Comparison of ENCODE assay signal across 21 cellular contexts in the genomic region with DNA sequence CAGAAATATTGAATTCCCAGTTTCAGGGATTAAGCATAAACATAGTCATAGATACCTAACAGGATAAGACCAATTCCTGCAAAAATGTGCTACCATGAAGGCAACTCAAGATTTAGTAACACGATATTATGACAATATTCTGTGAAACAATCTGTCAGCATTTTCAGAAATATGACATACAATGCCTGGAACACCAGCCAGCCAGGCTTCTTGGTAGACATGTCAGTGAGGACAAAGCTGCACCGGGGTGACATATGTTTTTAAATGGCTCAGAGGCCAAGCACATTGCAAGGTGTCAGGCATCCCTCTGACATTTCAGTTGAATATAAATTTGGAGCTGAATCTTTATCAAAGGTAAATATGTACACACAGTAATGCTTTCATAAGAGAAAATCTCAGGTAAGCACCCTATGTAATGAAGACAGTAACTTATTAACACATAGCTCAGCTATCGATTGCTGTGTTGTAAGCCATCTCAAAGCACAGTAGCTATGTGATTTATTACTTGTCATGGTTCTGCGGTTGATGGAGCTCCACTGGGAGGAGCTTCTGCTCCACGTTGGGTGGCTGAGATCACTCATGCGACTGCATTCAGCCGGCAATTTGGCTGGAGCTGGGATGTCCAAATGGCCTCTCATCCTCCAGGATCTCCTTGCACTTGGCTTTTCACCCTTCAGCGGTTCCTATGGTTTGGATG. TPM values are rescaled to one million over a fixed set of nuclear protein-coding genes. Genes with fewer than 3 reads are reported as not detected.
DNase-seq lines count a peak whose midpoint lies in the region; ATAC-seq and TF ChIP-seq lines count a peak whose summit lies in the region.
"Had no signal": no experiment of that assay in that cellular context is flagged by ENCODE, and none has a peak within 500 bp of the region (broad histone marks: within the 10 kb centered on the region; RNA-seq: fewer than 3 reads in every experiment).

No MANE protein-coding gene starts in this region.

- H3K4me1 Mint-ChIP-seq in chondrocyte (ENCODE audit: low read depth), result no peaks in the 10 kb centered on the region
- H3K4me1 Mint-ChIP-seq: H9, natural killer cell had no signal

- no peaks in the 10 kb centered on the region for H3K36me3 ChIP-seq in spleen
- H3K36me3 ChIP-seq: BE2C, esophagus muscularis mucosa had no signal

- intact Hi-C loops in spleen (cut with DNase I; ENCODE audit: low total_unique reads), result no loop called here

- no peaks in the 10 kb centered on the region for H3K4me1 ChIP-seq in spleen
- H3K4me1 ChIP-seq: BE2C, esophagus muscularis mucosa, psoas muscle had no signal

- no peaks in the 10 kb centered on the region for H3K27me3 ChIP-seq in spleen (replicated peaks in 1 of 7)
- H3K27me3 ChIP-seq: BE2C, esophagus muscularis mucosa had no signal

- H3K27ac Mint-ChIP-seq in chondrocyte (ENCODE audit: unreplicated experiment), result no peak overlapping the region
- H3K27ac Mint-ChIP-seq: H9, natural killer cell had no signal

- ATAC-seq in HG03520 (IDR thresholded peaks at IDR 0.05; ENCODE audit: unreplicated experiment), result no peak
- ATAC-seq: natural killer cell, psoas muscle, SK-N-SH treated with all-trans-retinoic acid at 6 μM for 48 hours had no signal

- no peak overlapping the region for H3K27ac ChIP-seq in spleen
- H3K27ac ChIP-seq: esophagus muscularis mucosa, psoas muscle had no signal

- H3K27me3 Mint-ChIP-seq in chondrocyte (ENCODE audit: low read depth), result no peaks in the 10 kb centered on the region

- H3K4me3 Mint-ChIP-seq in chondrocyte (ENCODE audit: unreplicated experiment), result no peak overlapping the region
- H3K4me3 Mint-ChIP-seq: H9, natural killer cell had no signal

- no peaks in the 10 kb centered on the region for H3K36me3 Mint-ChIP-seq in chondrocyte (ENCODE audit: low read depth)
- H3K36me3 Mint-ChIP-seq: natural killer cell had no signal

- H3K9me3 Mint-ChIP-seq in chondrocyte (ENCODE audit: low read depth), result no peaks in the 10 kb centered on the region
- H3K9me3 Mint-ChIP-seq: H9, natural killer cell had no signal

- H3K4me3 ChIP-seq in epithelial cell of proximal tubule (ENCODE audit: low read depth, low read length) (no peak overlapping the region), spleen (no peak overlapping the region)
- H3K4me3 ChIP-seq: esophagus muscularis mucosa, psoas muscle, smooth muscle cell had no signal

- H3K9me3 ChIP-seq in spleen, result no peaks in the 10 kb centered on the region
- H3K9me3 ChIP-seq: BE2C, esophagus muscularis mucosa, psoas muscle had no signal

- TF ChIP-seq CTCF in epithelial cell of proximal tubule (conservative IDR thresholded peaks at IDR 0.05; ENCODE audit: low read depth, low read length) (no peak), spleen (IDR thresholded peaks at IDR 0.05 in 8 of 11, conservative IDR thresholded peaks at IDR 0.05 in 3 of 11) (no peak), chondrocyte (IDR thresholded peaks at IDR 0.05) (no peak)

- no peak for TF ChIP-seq POLR2A in spleen (IDR thresholded peaks at IDR 0.05)

- 59 to 77% (median 64%) methylated on average over 8 of the region's 8 CpGs for WGBS in spleen, 5 donors

- DNase-seq in NCI-H1417 (lab: John Stamatoyannopoulos, UW) (peak in 2 of 3 experiments; percentile 26 to 81), NCI-H1417 treated with DMSO at 0.1 percent for 48 hours (lab: John Stamatoyannopoulos, UW) (no peak), NCI-H2171 treated with DMSO at 0.1 percent for 48 hours (lab: John Stamatoyannopoulos, UW) (peak; percentile 75), epithelial cell of proximal tubule (ENCODE audit: low read depth) (peak; percentile 26), spleen (peak; percentile 48), chondrocyte (ENCODE audit: low spot score) (no peak)
- DNase-seq in stimulated activated CD8-positive, alpha-beta memory T cell treated with anti-CD3 and anti-CD28 coated beads, Interleukin-4, amount 100 ng/mL, for 48 hours, result no peak
- DNase-seq: 8988T, BE2C, caudate nucleus, H9, Karpas-422, natural killer cell, NCI-H1436, NCI-H526 treated with DMSO at 0.1 percent for 48 hours, psoas muscle, substantia nigra had no signal

RNA-seq across cellular contexts. Expression of a gene that starts 31.9 kb away (rescaled TPM):
- total RNA-seq in epithelial cell of proximal tubule (0.22 and 3.7 TPM in 2 replicates), spleen (10 to 100 TPM in 1 of 7 donors, 1 to 10 TPM in 6; 4.9 to 18.2 (median 8.5) TPM), chondrocyte (0.97 to 2.3 TPM (median 1.1 TPM) in 3 replicates)
- polyA plus RNA-seq in spleen, result 1 to 10 TPM; 4.7 to 5.9 (median 5.5) TPM

Comparison
In these comparisons a context has a peak if more than half of its experiments do, and no peak if none do; other contexts are left out.
1. DNase-seq: peak in NCI-H1417 (2 of 3), NCI-H2171 treated with DMSO at 0.1 percent for 48 hours (single experiment), epithelial cell of proximal tubule (single experiment) and spleen (single experiment); none in NCI-H1417 treated with DMSO at 0.1 percent for 48 hours (single experiment), stimulated activated CD8-positive, alpha-beta memory T cell treated with anti-CD3 and anti-CD28 coated beads, Interleukin-4, amount 100 ng/mL, for 48 hours (single experiment) and chondrocyte (single experiment).